Comparison of ENCODE assay signal across 22 cellular contexts in genomic region chr10:86779267-86780017, GRCh38. TPM values are rescaled to one million over a fixed set of nuclear protein-coding genes. Genes with fewer than 3 reads are reported as not detected.
DNase-seq lines count a peak whose midpoint lies in the region; ATAC-seq, FAIRE-seq and TF ChIP-seq lines count a peak whose summit lies in the region.
"Had no signal": no experiment of that assay in that cellular context is flagged by ENCODE, and none has a peak within 500 bp of the region (broad histone marks: within the 10 kb centered on the region; RNA-seq: fewer than 3 reads in every experiment).

No MANE protein-coding gene starts in this region.

- H3K36me3 Mint-ChIP-seq in activated CD8-positive, alpha-beta T cell treated with anti-CD3 and anti-CD28 coated beads for 36 hours (ENCODE audit: low read depth) = peaks cover 2% of the 10 kb centered on the region
- H3K36me3 Mint-ChIP-seq: CD14-positive monocyte had no signal

- intact Hi-C loops in left lung (cut with DNase I) = no loop called here
- intact Hi-C loops in activated CD8-positive, alpha-beta T cell treated with anti-CD3 and anti-CD28 coated beads for 36 hours (cut with micrococcal nuclease) = no loop called here

- POLR2A ChIA-PET in HEK293 (lab: Yijun Ruan, JAX) = no interaction called here
- POLR2A ChIA-PET in activated CD8-positive, alpha-beta T cell treated with anti-CD3 and anti-CD28 coated beads for 36 hours (lab: Charles Lee) = no interaction called here

- no peak overlapping the region for H3K27ac Mint-ChIP-seq in activated CD8-positive, alpha-beta T cell treated with anti-CD3 and anti-CD28 coated beads for 36 hours
- H3K27ac Mint-ChIP-seq: CD14-positive monocyte; naive thymus-derived CD8-positive, alpha-beta T cell; T-helper 2 cell treated with Interferon-gamma antibody and Interleukin-4, amounts not matched to agents 5 μg/mL and 100 μg/mL, for 36 hours had no signal

- TF ChIP-seq CTCF in HEK293 (tag by site-specific recombination; IDR thresholded peaks at IDR 0.05) = no peak
- TF ChIP-seq CTCF in cardiac fibroblast (IDR thresholded peaks at IDR 0.05; ENCODE audit: low read depth, low read length) = no peak
- TF ChIP-seq CTCF in left lung (IDR thresholded peaks at IDR 0.05) = no peak
- TF ChIP-seq CTCF in activated CD8-positive, alpha-beta T cell treated with anti-CD3 and anti-CD28 coated beads for 36 hours (IDR thresholded peaks at IDR 0.05) = no peak

- CTCF ChIA-PET in HEK293 (lab: Yijun Ruan, JAX) = no interaction called here
- CTCF ChIA-PET in activated CD8-positive, alpha-beta T cell treated with anti-CD3 and anti-CD28 coated beads for 36 hours (lab: Charles Lee) = interaction anchor here (1.0 kb wide), 1 partner anchor 86 kb away, joined by 3 read pairs; no protein-coding TSS in a partner anchor

- H3K4me1 ChIP-seq in HEK293 (ENCODE audit: control insufficient read depth, insufficient read depth, low read length) (peaks cover 14% of the 10 kb centered on the region), left lung (peaks cover 0 to 3% of the 10 kb centered on the region in 2 donors)

- H3K36me3 ChIP-seq in HEK293 (ENCODE audit: control insufficient read depth in 2 of 2, insufficient read depth in 1 of 2, low read length in 2 of 2) = no peaks in the 10 kb centered on the region
- no peaks in the 10 kb centered on the region for H3K36me3 ChIP-seq in left lung
- H3K36me3 ChIP-seq: heart right ventricle, thoracic aorta had no signal

- H3K27ac ChIP-seq in HEK293 (ENCODE audit: extremely low read depth, low read depth, low read length) (no peak overlapping the region; the same call in 1 of the 2 replicates), left lung (peak overlapping the region in 1 of 2 donors; percentile 45)
- H3K27ac ChIP-seq: coronary artery had no signal

- DNase-seq in cardiac fibroblast (ENCODE audit: low read depth in 2 of 2) (peak; percentile 53 to 63), left lung (no peak), GF-D8 (lab: John Stamatoyannopoulos, UW) (no peak), HTR-8/SVneo (ENCODE audit: insufficient read length, low spot score) (no peak)
- no peak for DNase-seq in activated CD8-positive, alpha-beta T cell treated with anti-CD3 and anti-CD28 coated beads for 36 hours
- DNase-seq: activated CD4-positive, CD25-positive, alpha-beta regulatory T cell treated with anti-CD3 and anti-CD28 coated beads, Interleukin-2, amount 50 U/mL, for 72 hours; activated effector memory CD4-positive, alpha-beta T cell treated with Interleukin-2 at 50 U/mL for 16 hours; amygdala; heart right ventricle; naive thymus-derived CD8-positive, alpha-beta T cell; NCI-H2107; NCI-H526 treated with DMSO at 0.1 percent for 48 hours; OCI-M1 had no signal

- peaks cover 3% of the 10 kb centered on the region for H3K4me1 Mint-ChIP-seq in activated CD8-positive, alpha-beta T cell treated with anti-CD3 and anti-CD28 coated beads for 36 hours (ENCODE audit: low read depth)
- H3K4me1 Mint-ChIP-seq: CD14-positive monocyte had no signal

- FAIRE-seq in HTR-8/SVneo (lab: Jason Lieb, UNC) = no peak
- FAIRE-seq: endothelial cell of umbilical vein, keratinocyte had no signal

- H3K9me3 ChIP-seq in HEK293 (ENCODE audit: control insufficient read depth, insufficient read depth, low read depth, low read length) (no peaks in the 10 kb centered on the region), left lung (no peaks in the 10 kb centered on the region)
- H3K9me3 ChIP-seq: thoracic aorta had no signal

- H3K4me3 ChIP-seq in HEK293 (ENCODE audit: low read depth, low read length) (no peak overlapping the region), cardiac fibroblast (replicated peaks in 1 of 2; ENCODE audit: low read depth in 2 of 2, low read length in 2 of 2) (no peak overlapping the region), left lung (no peak overlapping the region)
- H3K4me3 ChIP-seq: coronary artery, heart right ventricle, smooth muscle cell, thoracic aorta had no signal

- H3K27me3 ChIP-seq in left lung = no peaks in the 10 kb centered on the region

- H3K9me3 Mint-ChIP-seq in activated CD8-positive, alpha-beta T cell treated with anti-CD3 and anti-CD28 coated beads for 36 hours = peaks cover 1% of the 10 kb centered on the region
- H3K9me3 Mint-ChIP-seq: T-helper 2 cell treated with Interferon-gamma antibody and Interleukin-4, amounts not matched to agents 5 μg/mL and 100 μg/mL, for 36 hours had no signal

- ATAC-seq in left lung (peak; percentile 37), GM21786 (IDR thresholded peaks at IDR 0.05; ENCODE audit: unreplicated experiment) (no peak)
- ATAC-seq in activated CD8-positive, alpha-beta T cell treated with anti-CD3 and anti-CD28 coated beads for 36 hours = no peak
- ATAC-seq: heart right ventricle; naive thymus-derived CD8-positive, alpha-beta T cell had no signal

- no peaks in the 10 kb centered on the region for H3K27me3 Mint-ChIP-seq in activated CD8-positive, alpha-beta T cell treated with anti-CD3 and anti-CD28 coated beads for 36 hours
- H3K27me3 Mint-ChIP-seq: naive thymus-derived CD8-positive, alpha-beta T cell had no signal

- no peak overlapping the region for H3K4me3 Mint-ChIP-seq in activated CD8-positive, alpha-beta T cell treated with anti-CD3 and anti-CD28 coated beads for 36 hours
- H3K4me3 Mint-ChIP-seq: CD14-positive monocyte; naive thymus-derived CD8-positive, alpha-beta T cell; T-helper 2 cell treated with Interferon-gamma antibody and Interleukin-4, amounts not matched to agents 5 μg/mL and 100 μg/mL, for 36 hours had no signal

TF ChIP-seq in HEK293, 187 proteins besides CTCF, POLR2A, EP300 and RAD21:
- TF ChIP-seq ZBTB44 (tag by site-specific recombination; IDR thresholded peaks at IDR 0.05) (no peak), ZNF843 (tag by site-specific recombination; IDR thresholded peaks at IDR 0.05) (0 out of 2 replicates have a peak, but pooled peaks have one; percentile 19), PRDM6 (tag by site-specific recombination; IDR thresholded peaks at IDR 0.05) (0 out of 2 replicates have a peak, but pooled peaks have one; percentile 8), KLF8 (tag by site-specific recombination; IDR thresholded peaks at IDR 0.05) (no peak), ZNF626 (tag by site-specific recombination; IDR thresholded peaks at IDR 0.05) (no peak), FEZF1 (tag by site-specific recombination; IDR thresholded peaks at IDR 0.05) (peak; percentile 67; the same call in 1 of the 2 replicates), ZNF23 (tag by site-specific recombination; IDR thresholded peaks at IDR 0.05; ENCODE audit: borderline replicate concordance) (no peak), ZNF530 (tag by site-specific recombination; IDR thresholded peaks at IDR 0.05; ENCODE audit: low read depth) (no peak), SCRT2 (tag by site-specific recombination; IDR thresholded peaks at IDR 0.05) (0 out of 2 replicates have a peak, but pooled peaks have one; percentile 23), ZNF121 (tag by site-specific recombination; IDR thresholded peaks at IDR 0.05) (peak; percentile 75)

RNA-seq across cellular contexts. Expression of gene BMPR1A, which starts 23.0 kb away (rescaled TPM):
- 10 to 100 TPM; 33.4 to 47.9 TPM for total RNA-seq in left lung
- total RNA-seq in activated CD8-positive, alpha-beta T cell treated with anti-CD3 and anti-CD28 coated beads for 36 hours = 1 to 10 TPM; 6.6 to 6.9 TPM
- total RNA-seq: endothelial cell of umbilical vein had no signal

Comparison
In these comparisons a context has a peak if more than half of its experiments do, and no peak if none do; other contexts are left out.
1. DNase-seq: peak in cardiac fibroblast (2 of 2); none in left lung (0 of 2), GF-D8 (single experiment), HTR-8/SVneo (single experiment) and activated CD8-positive, alpha-beta T cell treated with anti-CD3 and anti-CD28 coated beads for 36 hours (single experiment).
2. RNA of gene BMPR1A, which starts 23.0 kb away (total RNA-seq): 33.4 to 47.9 TPM in left lung; 6.6 to 6.9 TPM in activated CD8-positive, alpha-beta T cell treated with anti-CD3 and anti-CD28 coated beads for 36 hours; every median in the first group is over 4 times any median in the second.